ENCODE assay signal across 11 cellular contexts in the genomic region with DNA sequence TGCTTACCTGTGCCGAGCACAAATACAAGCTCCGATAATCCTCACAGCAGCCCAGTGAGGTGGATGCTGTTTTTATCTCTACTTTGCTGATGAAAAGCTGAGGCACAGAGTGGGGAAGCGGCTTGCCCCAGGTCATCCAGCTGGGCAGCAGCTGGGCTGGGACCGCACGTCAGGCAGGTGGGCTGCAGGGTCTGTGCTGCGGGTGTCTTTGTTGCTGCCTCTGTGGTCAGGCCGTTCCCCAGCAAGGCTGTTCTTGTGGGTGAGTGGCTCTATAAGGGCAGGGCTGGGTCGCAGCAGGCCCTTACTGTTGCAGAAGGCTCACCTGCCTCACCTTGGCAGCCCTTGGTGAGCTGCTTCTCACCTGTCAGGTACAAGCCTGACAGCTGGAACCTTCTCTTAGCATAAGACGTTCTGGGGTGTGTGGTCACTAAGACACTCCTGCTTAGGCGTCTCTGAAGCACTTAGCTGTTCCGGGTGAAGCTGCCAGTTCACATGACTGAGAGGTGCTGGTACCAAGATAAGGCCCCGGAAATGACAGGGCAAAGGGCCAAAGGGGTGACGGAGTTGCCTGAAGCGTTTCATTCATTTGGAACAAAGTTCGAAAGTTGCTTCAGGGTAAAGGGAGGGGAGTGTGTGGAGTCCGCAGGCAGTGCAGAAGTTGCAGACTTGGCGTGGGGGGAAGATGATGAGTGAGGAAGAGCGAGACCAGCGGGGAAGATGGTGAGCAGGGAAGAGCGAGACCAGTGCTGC. TPM values are rescaled to one million over a fixed set of nuclear protein-coding genes. Genes with fewer than 3 reads are reported as not detected.
A peak's percentile ranks its signal among the peaks of the same experiment; 100 is the strongest.
DNase-seq lines count a peak whose midpoint lies in the region; ATAC-seq and TF ChIP-seq lines count a peak whose summit lies in the region.
"Had no signal": no experiment of that assay in that cellular context is flagged by ENCODE, and none has a peak within 500 bp of the region (broad histone marks: within the 10 kb centered on the region; RNA-seq: fewer than 3 reads in every experiment).

No MANE protein-coding gene starts in this region.

- no peak overlapping the region for H3K4me3 ChIP-seq in Caco-2 (ENCODE audit: low read depth, low read length)
- peak overlapping the region; percentile 40; the same call in 1 of the 2 replicates for H3K4me3 ChIP-seq in OCI-LY3 (ENCODE audit: low read length)

- H2AFZ ChIP-seq in OCI-LY3 (ENCODE audit: low read depth, low read length): no peak overlapping the region

- CTCF ChIA-PET in Caco-2 (lab: Charles Lee): interaction anchor here (0.7 to 2.1 kb wide), 3 partner anchors 17 to 188 kb away, joined by 3 to 9 read pairs (median 3); a partner anchor contains a TSS

- no peaks in the 10 kb centered on the region for H3K9me3 Mint-ChIP-seq in Caco-2 (ENCODE audit: unreplicated experiment)
- no peaks in the 10 kb centered on the region for H3K9me3 Mint-ChIP-seq in dendritic cell treated with granulocyte-macrophage colony-stimulating factor and Interleukin-4, amounts not matched to agents 40 ng/mL and 50 ng/mL, for 4 days

- H3K27ac Mint-ChIP-seq in Caco-2 (ENCODE audit: unreplicated experiment): peak overlapping the region; percentile 27
- peak overlapping the region; percentile 9 for H3K27ac Mint-ChIP-seq in dendritic cell treated with granulocyte-macrophage colony-stimulating factor and Interleukin-4, amounts not matched to agents 40 ng/mL and 50 ng/mL, for 4 days

- peak overlapping the region; percentile 57; the same call in 1 of the 2 replicates for H3K9ac ChIP-seq in OCI-LY3 (ENCODE audit: low read length)

- peaks cover 3% of the 10 kb centered on the region for H3K36me3 ChIP-seq in Caco-2 (ENCODE audit: control insufficient read depth, insufficient read depth, low read length)
- H3K36me3 ChIP-seq in OCI-LY3 (replicated peaks; ENCODE audit: low read depth, low read length): peaks cover 94% of the 10 kb centered on the region

- peaks cover 7% of the 10 kb centered on the region for H3K4me1 Mint-ChIP-seq in Caco-2 (ENCODE audit: low read depth, unreplicated experiment)
- peaks cover 55% of the 10 kb centered on the region for H3K4me1 Mint-ChIP-seq in dendritic cell treated with granulocyte-macrophage colony-stimulating factor and Interleukin-4, amounts not matched to agents 40 ng/mL and 50 ng/mL, for 4 days (ENCODE audit: low read depth)

- no peak for TF ChIP-seq CTCF in Caco-2 (IDR thresholded peaks at IDR 0.05; ENCODE audit: insufficient read depth in 1 of 2, low read depth in 1 of 2, low read length in 1 of 2, severe bottlenecking in 1 of 2, unreplicated experiment in 1 of 2)
- no peak for TF ChIP-seq CTCF in OCI-LY3 (IDR thresholded peaks at IDR 0.05; ENCODE audit: low read depth, low read length)

- H3K27me3 Mint-ChIP-seq in Caco-2 (ENCODE audit: insufficient read depth, unreplicated experiment): no peaks in the 10 kb centered on the region
- no peaks in the 10 kb centered on the region for H3K27me3 Mint-ChIP-seq in dendritic cell treated with granulocyte-macrophage colony-stimulating factor and Interleukin-4, amounts not matched to agents 40 ng/mL and 50 ng/mL, for 4 days

- H3K27me3 ChIP-seq in Caco-2 (replicated peaks; ENCODE audit: control insufficient read depth, insufficient read depth, low read length): no peaks in the 10 kb centered on the region
- H3K27me3 ChIP-seq in OCI-LY3 (ENCODE audit: low read depth, low read length): no peaks in the 10 kb centered on the region

- peak overlapping the region; percentile 70 for H3K4me2 ChIP-seq in OCI-LY3 (ENCODE audit: low read length)

- no peak for ATAC-seq in GM21619 (IDR thresholded peaks at IDR 0.05; ENCODE audit: unreplicated experiment)

- H3K79me2 ChIP-seq in OCI-LY3 (ENCODE audit: low read length): peaks cover 74% of the 10 kb centered on the region

- no TSS peak for BruUV-seq in Caco-2 (replicated peaks; lab: Mats Ljungman, UMichigan)

- intact Hi-C loops in Caco-2 (cut with micrococcal nuclease; ENCODE audit: unreplicated experiment): no loop called here
- intact Hi-C loops in dendritic cell treated with granulocyte-macrophage colony-stimulating factor and Interleukin-4, amounts not matched to agents 40 ng/mL and 50 ng/mL, for 4 days (cut with micrococcal nuclease): no loop called here

- H3K4me3 Mint-ChIP-seq in Caco-2 (ENCODE audit: unreplicated experiment): peak overlapping the region; percentile 23
- H3K4me3 Mint-ChIP-seq in dendritic cell treated with granulocyte-macrophage colony-stimulating factor and Interleukin-4, amounts not matched to agents 40 ng/mL and 50 ng/mL, for 4 days: no peak overlapping the region

- POLR2A ChIA-PET in Caco-2 (lab: Charles Lee): interaction anchor here (0.5 kb wide), 1 partner anchor 119 kb away, joined by 6 read pairs; no protein-coding TSS in a partner anchor

- H3K4me1 ChIP-seq in Caco-2 (peaks cover 20% of the 10 kb centered on the region), OCI-LY3 (ENCODE audit: low read length) (peaks cover 83% of the 10 kb centered on the region)

- peaks cover 92% of the 10 kb centered on the region for H4K20me1 ChIP-seq in OCI-LY3 (ENCODE audit: insufficient read depth, low read length)

- H3K36me3 Mint-ChIP-seq in Caco-2 (ENCODE audit: insufficient read depth, unreplicated experiment): peaks cover 21% of the 10 kb centered on the region
- peaks cover 100% of the 10 kb centered on the region for H3K36me3 Mint-ChIP-seq in dendritic cell treated with granulocyte-macrophage colony-stimulating factor and Interleukin-4, amounts not matched to agents 40 ng/mL and 50 ng/mL, for 4 days (ENCODE audit: low read depth)

- no peaks in the 10 kb centered on the region for H3K9me3 ChIP-seq in Caco-2
- H3K9me3 ChIP-seq in OCI-LY3 (ENCODE audit: insufficient read depth, low read length): no peaks in the 10 kb centered on the region

- peak overlapping the region; percentile 89 for H3K27ac ChIP-seq in OCI-LY3 (ENCODE audit: low read length)

- peak; percentile 39 to 88 for DNase-seq in Caco-2
- peak; percentile 91 for DNase-seq in mucosa of gallbladder (ENCODE audit: low spot score)
- no peak for DNase-seq in HCEC 1CT
- DNase-seq in globus pallidus (ENCODE audit: low spot score): no peak
- no peak for DNase-seq in nucleus accumbens (lab: John Stamatoyannopoulos, UW)
- DNase-seq: glutamatergic neuron, occipital lobe had no signal

RNA-seq across cellular contexts. Expression of a gene that starts 17.4 kb away (rescaled TPM):
- total RNA-seq in Caco-2 (2022): 29.5 and 31.7 TPM in 2 replicates
- 29.6 TPM for total RNA-seq in mucosa of gallbladder
- total RNA-seq: NCI-H460 had no signal

Comparison
In these comparisons a context has a peak if more than half of its experiments do, and no peak if none do; other contexts are left out.
1. DNase-seq: peak in Caco-2 (2 of 2) and mucosa of gallbladder (single experiment); none in HCEC 1CT (single experiment), globus pallidus (single experiment) and nucleus accumbens (0 of 56).